Comparison of ENCODE assay signal across 9 cellular contexts in genomic region chr13:114100446-114101320, GRCh38. TPM values are rescaled to one million over a fixed set of nuclear protein-coding genes. Genes with fewer than 3 reads are reported as not detected.
DNase-seq lines count a peak whose midpoint lies in the region; ATAC-seq and TF ChIP-seq lines count a peak whose summit lies in the region.
"Had no signal": no experiment of that assay in that cellular context is flagged by ENCODE, and none has a peak within 500 bp of the region (broad histone marks: within the 10 kb centered on the region; RNA-seq: fewer than 3 reads in every experiment).

No MANE protein-coding gene starts in this region.

- peak overlapping the region; percentile 78 for H3K27ac Mint-ChIP-seq in mesothelial cell of epicardium
- H3K27ac Mint-ChIP-seq in type B pancreatic cell = peak overlapping the region; percentile 92

- no peak for TF ChIP-seq CTCF in cardiac fibroblast (IDR thresholded peaks at IDR 0.05; ENCODE audit: low read depth, low read length)
- no peak for TF ChIP-seq CTCF in mesothelial cell of epicardium (IDR thresholded peaks at IDR 0.05; ENCODE audit: unreplicated experiment)
- no peak for TF ChIP-seq CTCF in type B pancreatic cell (conservative IDR thresholded peaks at IDR 0.05)

- no peak overlapping the region for H3K4me3 ChIP-seq in cardiac fibroblast (replicated peaks in 1 of 2; ENCODE audit: low read depth in 2 of 2, low read length in 2 of 2)

- no peaks in the 10 kb centered on the region for H3K27me3 Mint-ChIP-seq in mesothelial cell of epicardium (ENCODE audit: low read depth)
- peaks cover 4% of the 10 kb centered on the region for H3K27me3 Mint-ChIP-seq in type B pancreatic cell

- peak; percentile 12 for DNase-seq in activated CD8-positive, alpha-beta memory T cell treated with anti-CD3 and anti-CD28 coated beads, Interleukin-2, amount 50 U/mL, for 4 hours
- DNase-seq in activated CD8-positive, alpha-beta memory T cell treated with anti-CD3 and anti-CD28 coated beads, Interleukin-2, amount 50 U/mL, for 48 hours = no peak
- peak; percentile 25 to 38 for DNase-seq in cardiac fibroblast (ENCODE audit: low read depth in 2 of 2)
- no peak for DNase-seq in mesothelial cell of epicardium (ENCODE audit: low spot score in 2 of 2, unreplicated experiment in 2 of 2)
- no peak for DNase-seq in type B pancreatic cell (ENCODE audit: extremely low spot score, unreplicated experiment)
- no peak for DNase-seq in activated CD4-positive, CD25-positive, alpha-beta regulatory T cell (lab: John Stamatoyannopoulos, UW)
- DNase-seq: stimulated activated CD4-positive, alpha-beta T cell treated with anti-CD3 and anti-CD28 coated beads, Interleukin-2, amount 100 ng/mL, for 24 hours had no signal

- H3K9me3 Mint-ChIP-seq in mesothelial cell of epicardium = no peaks in the 10 kb centered on the region
- H3K9me3 Mint-ChIP-seq in type B pancreatic cell = no peaks in the 10 kb centered on the region

- H3K4me1 Mint-ChIP-seq in mesothelial cell of epicardium = peaks cover 32% of the 10 kb centered on the region
- peaks cover 27% of the 10 kb centered on the region for H3K4me1 Mint-ChIP-seq in type B pancreatic cell (ENCODE audit: unreplicated experiment)

- H3K4me3 Mint-ChIP-seq in mesothelial cell of epicardium = no peak overlapping the region
- H3K4me3 Mint-ChIP-seq in type B pancreatic cell = no peak overlapping the region

- no peak for ATAC-seq in HG03097 (IDR thresholded peaks at IDR 0.05; ENCODE audit: low FRiP score, unreplicated experiment)
- no peak for ATAC-seq in GM19467 (IDR thresholded peaks at IDR 0.05; ENCODE audit: unreplicated experiment)

- H3K36me3 Mint-ChIP-seq in mesothelial cell of epicardium (no peaks in the 10 kb centered on the region), type B pancreatic cell (no peaks in the 10 kb centered on the region)

RNA-seq across cellular contexts. Expression of gene RASA3, which starts 31.7 kb away (rescaled TPM):
- total RNA-seq in mesothelial cell of epicardium (13.5 to 14.6 TPM (median 13.7 TPM) in 3 replicates), type B pancreatic cell (ENCODE audit: low replicate concordance) (1.9 and 9.3 TPM in 2 replicates)

Comparison
In these comparisons a context has a peak if more than half of its experiments do, and no peak if none do; other contexts are left out.
1. DNase-seq: peak in activated CD8-positive, alpha-beta memory T cell treated with anti-CD3 and anti-CD28 coated beads, Interleukin-2, amount 50 U/mL, for 4 hours (single experiment) and cardiac fibroblast (2 of 2); none in activated CD8-positive, alpha-beta memory T cell treated with anti-CD3 and anti-CD28 coated beads, Interleukin-2, amount 50 U/mL, for 48 hours (single experiment), mesothelial cell of epicardium (0 of 2), type B pancreatic cell (single experiment) and activated CD4-positive, CD25-positive, alpha-beta regulatory T cell (0 of 4).